25 cellular contexts compared by ENCODE assay signal in the genomic region with DNA sequence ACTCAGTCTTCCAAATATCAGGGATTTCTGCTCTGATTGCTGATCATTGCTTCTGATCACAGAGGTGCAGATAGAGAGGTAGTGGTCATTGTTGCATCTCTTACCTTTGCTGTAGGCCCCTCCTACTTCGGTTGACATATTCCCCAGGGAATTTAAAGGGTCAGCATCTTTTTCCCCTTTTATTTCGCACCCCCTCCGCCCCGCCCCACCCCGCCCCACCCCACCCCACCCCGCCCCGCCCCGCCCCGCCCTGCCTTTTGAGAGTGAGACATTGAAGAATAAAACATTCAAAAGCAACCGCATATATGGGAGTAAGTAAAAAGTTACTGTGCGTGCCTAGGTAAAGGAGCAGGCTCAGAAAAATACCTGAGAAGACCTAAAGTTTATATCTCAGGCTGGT.
"Had no signal": no experiment of that assay in that cellular context is flagged by ENCODE, and none has a peak within 500 bp of the region (broad histone marks: within the 10 kb centered on the region; RNA-seq: fewer than 3 reads in every experiment).

No MANE protein-coding gene starts in this region.

- H3K4me3 ChIP-seq: esophagus squamous epithelium, gastrocnemius medialis, heart right ventricle, left lung, lower lobe of right lung, mucosa of descending colon had no signal

- H3K27ac ChIP-seq: epithelial cell of prostate, esophagus squamous epithelium, gastrocnemius medialis, heart right ventricle, left lung, lower lobe of right lung had no signal

- H3K27me3 ChIP-seq: esophagus squamous epithelium, gastrocnemius medialis, heart right ventricle, left lung had no signal

- H3K36me3 ChIP-seq: esophagus squamous epithelium, gastrocnemius medialis, heart right ventricle, left lung, lower lobe of right lung had no signal

- FAIRE-seq: endometrium, islet of Langerhans, keratinocyte had no signal

- H3K4me1 ChIP-seq: esophagus squamous epithelium, gastrocnemius medialis, heart right ventricle, left lung, lower lobe of right lung had no signal

- DNase-seq: cortex of kidney; effector CD8-positive, alpha-beta T cell; effector memory CD8-positive, alpha-beta T cell; endodermal cell; erythroblast; esophagus squamous epithelium; foreskin fibroblast; foreskin melanocyte; gastrocnemius medialis; glutamatergic neuron; head of caudate nucleus; heart right ventricle; hippocampal formation; left cardiac atrium; left lung; left ventricle myocardium superior; lower lobe of right lung; mesenchymal stem cell; mucosa of descending colon; naive B cell; naive thymus-derived CD8-positive, alpha-beta T cell had no signal

- H3K9me3 ChIP-seq: esophagus squamous epithelium, gastrocnemius medialis, heart right ventricle, left lung, lower lobe of right lung, mucosa of descending colon had no signal
